In the genomic region with DNA sequence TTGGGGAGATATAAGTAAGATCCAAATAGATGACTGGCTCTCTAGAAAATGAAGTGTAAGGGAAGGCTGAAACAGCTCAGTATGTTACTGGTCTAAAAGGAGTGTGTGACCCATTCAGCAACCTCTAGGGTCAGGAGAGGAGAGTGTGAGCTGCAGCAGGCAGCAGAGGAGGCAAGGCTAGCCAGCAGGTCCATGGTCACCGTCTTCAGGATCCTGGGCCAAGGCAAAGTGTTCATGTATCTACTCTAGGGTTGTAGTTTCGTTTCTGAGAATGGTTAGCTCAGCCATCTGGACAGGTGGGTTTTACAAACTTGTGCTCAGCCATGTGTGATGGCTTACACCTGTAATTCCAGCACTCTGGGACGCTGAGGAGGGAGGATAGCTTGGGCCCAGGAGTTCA, we compare ENCODE assay signal across 27 cellular contexts. TPM values are rescaled to one million over a fixed set of nuclear protein-coding genes. Genes with fewer than 3 reads are reported as not detected.
A peak's percentile ranks its signal among the peaks of the same experiment; 100 is the strongest.
DNase-seq lines count a peak whose midpoint lies in the region; ATAC-seq, FAIRE-seq and TF ChIP-seq lines count a peak whose summit lies in the region.
"Had no signal": no experiment of that assay in that cellular context is flagged by ENCODE, and none has a peak within 500 bp of the region (broad histone marks: within the 10 kb centered on the region; RNA-seq: fewer than 3 reads in every experiment).

No MANE protein-coding gene starts in this region.

- POLR2A ChIA-PET in H1 (lab: Charles Lee; ENCODE audit: partially characterized antibody) = interaction anchor here (0.8 kb wide), 1 partner anchor 14 kb away, joined by 5 read pairs; a partner anchor contains a TSS
- POLR2A ChIA-PET in naive thymus-derived CD8-positive, alpha-beta T cell (lab: Charles Lee) = no interaction called here

- no peak for TF ChIP-seq POLR2A in H1 (IDR thresholded peaks at IDR 0.05; ENCODE audit: control extremely low read depth in 1 of 2, low read depth in 2 of 2, low read length in 2 of 2)

- ATAC-seq in GM19452 (IDR thresholded peaks at IDR 0.05; ENCODE audit: unreplicated experiment) (peak; percentile 56), HG03139 (IDR thresholded peaks at IDR 0.05; ENCODE audit: unreplicated experiment) (peak; percentile 73)
- no peak for ATAC-seq in naive thymus-derived CD8-positive, alpha-beta T cell
- ATAC-seq: activated T-cell treated with anti-CD3 and anti-CD28 coated beads, Interleukin-2, amount 50 U/mL, for 4 hours; right cardiac atrium; stimulated activated naive B cell treated with anti-CD40 and anti-IgM and Interleukin-4, amounts not matched to agents 10 μg/mL and 1 μg/mL and 100 μg/mL, for 72 hours had no signal

- no peaks in the 10 kb centered on the region for H3K23me2 ChIP-seq in H1 (ENCODE audit: low read depth, low read length)

- H3K27ac ChIP-seq in H1 (ENCODE audit: low read depth, low read length) = no peak overlapping the region
- H3K27ac ChIP-seq: breast epithelium, esophagus squamous epithelium, parathyroid adenoma had no signal

- no peak for TF ChIP-seq EP300 in H1 (IDR thresholded peaks at IDR 0.05; ENCODE audit: borderline replicate concordance in 1 of 2, low read depth in 2 of 2, low read length in 2 of 2)

- no peak overlapping the region for H2BK5ac ChIP-seq in H1 (ENCODE audit: low read depth, low read length)

- no peak overlapping the region for H2AK5ac ChIP-seq in H1 (ENCODE audit: low read depth, low read length)

- H3K4me1 ChIP-seq in H1 (replicated peaks in 1 of 4; ENCODE audit: control insufficient read depth in 3 of 4, insufficient read depth in 4 of 4, low read length in 3 of 4) = no peaks in the 10 kb centered on the region
- H3K4me1 ChIP-seq: breast epithelium, HAP-1, parathyroid adenoma had no signal

- H3K36me3 Mint-ChIP-seq in endothelial cell (ENCODE audit: low read depth, unreplicated experiment) = no peaks in the 10 kb centered on the region
- no peaks in the 10 kb centered on the region for H3K36me3 Mint-ChIP-seq in naive thymus-derived CD8-positive, alpha-beta T cell
- H3K36me3 Mint-ChIP-seq: stimulated activated naive B cell treated with anti-CD40 and anti-IgM and Interleukin-4, amounts not matched to agents 10 μg/mL and 1 μg/mL and 100 μg/mL, for 72 hours had no signal

- no peak for TF ChIP-seq RAD21 in H1 (IDR thresholded peaks at IDR 0.05 in 1 of 2, conservative IDR thresholded peaks at IDR 0.05 in 1 of 2; ENCODE audit: low read depth in 2 of 2, low read length in 2 of 2)

- DNase-seq in H1 (ENCODE audit: low read depth in 1 of 2, low spot score in 2 of 2) = no peak
- DNase-seq in foreskin fibroblast = no peak
- no peak for DNase-seq in endothelial cell (ENCODE audit: low spot score)
- no peak for DNase-seq in naive thymus-derived CD8-positive, alpha-beta T cell
- no peak for DNase-seq in activated effector memory CD4-positive, alpha-beta T cell treated with Interleukin-2 at 50 U/mL for 16 hours
- DNase-seq: activated CD4-positive, alpha-beta T cell treated with anti-CD3 and anti-CD28 coated beads, Interleukin-2, amount 10 ng/mL, durations not matched to agents 24 days and 14 days; activated naive CD4-positive, alpha-beta T cell; activated T-cell treated with anti-CD3 and anti-CD28 coated beads, Interleukin-2, amount 50 U/mL, for 4 hours; CD4-positive, alpha-beta T cell; esophagus squamous epithelium; islet precursor cell; Karpas-422; NCI-H1694 treated with DMSO at 0.1 percent for 48 hours; NCI-H2171; NCI-H526 treated with DMSO at 0.1 percent for 48 hours; right cardiac atrium; SK-N-SH; stimulated activated CD4-positive, alpha-beta T cell treated with anti-CD3 and anti-CD28 coated beads, Interleukin-4, amount 100 ng/mL, for 1 hour; stimulated activated naive B cell treated with anti-CD40 and anti-IgM and Interleukin-4, amounts not matched to agents 10 μg/mL and 1 μg/mL and 100 μg/mL, for 72 hours; T-helper 2 cell had no signal

- no peak overlapping the region for H3K56ac ChIP-seq in H1 (replicated peaks; ENCODE audit: insufficient read length, low read depth, low read length)

- CTCF ChIA-PET in H1 (lab: Charles Lee; ENCODE audit: partially characterized antibody) = interaction anchor here (1.0 to 1.8 kb wide), 4 partner anchors 9 to 210 kb away, joined by 3 to 10 read pairs (median 4); no protein-coding TSS in a partner anchor

- no peaks in the 10 kb centered on the region for H3K79me1 ChIP-seq in H1 (ENCODE audit: low read depth, low read length)

- peaks cover 0 to 4% of the 10 kb centered on the region in 2 experiments for H4K20me1 ChIP-seq in H1 (replicated peaks in 1 of 2; ENCODE audit: control insufficient read depth in 1 of 2, insufficient read depth in 2 of 2, low read length in 2 of 2)

- H3K18ac ChIP-seq in H1 (ENCODE audit: extremely low read depth, low read length) = no peak overlapping the region

- H3K4me3 ChIP-seq in H1 (ENCODE audit: extremely low read depth in 1 of 4, insufficient read depth in 2 of 4, low read depth in 3 of 4, low read length in 4 of 4) = no peak overlapping the region
- no peak overlapping the region for H3K4me3 ChIP-seq in foreskin fibroblast (ENCODE audit: low read depth in 1 of 2, low read length in 2 of 2)
- H3K4me3 ChIP-seq: breast epithelium, esophagus squamous epithelium, HAP-1 had no signal

- no peak for FAIRE-seq in H1 (lab: Jason Lieb, UNC)
- FAIRE-seq: colon had no signal

- peaks cover 14% of the 10 kb centered on the region for H3K4me1 Mint-ChIP-seq in endothelial cell (ENCODE audit: unreplicated experiment)
- no peaks in the 10 kb centered on the region for H3K4me1 Mint-ChIP-seq in naive thymus-derived CD8-positive, alpha-beta T cell
- H3K4me1 Mint-ChIP-seq: activated CD4-positive, alpha-beta T cell treated with anti-CD3 and anti-CD28 coated beads, Interleukin-2, amount 10 ng/mL, durations not matched to agents 24 days and 14 days; stimulated activated naive B cell treated with anti-CD40 and anti-IgM and Interleukin-4, amounts not matched to agents 10 μg/mL and 1 μg/mL and 100 μg/mL, for 72 hours had no signal

- H3K4me2 ChIP-seq in H1 (ENCODE audit: insufficient read depth in 1 of 2, low read depth in 2 of 2, low read length in 2 of 2) = no peak overlapping the region
- H3K4me2 ChIP-seq: SK-N-SH had no signal

- H3K27ac Mint-ChIP-seq in endothelial cell (ENCODE audit: unreplicated experiment) = no peak overlapping the region
- no peak overlapping the region for H3K27ac Mint-ChIP-seq in naive thymus-derived CD8-positive, alpha-beta T cell
- H3K27ac Mint-ChIP-seq: activated CD4-positive, alpha-beta T cell treated with anti-CD3 and anti-CD28 coated beads, Interleukin-2, amount 10 ng/mL, durations not matched to agents 24 days and 14 days; CD4-positive, alpha-beta T cell; stimulated activated naive B cell treated with anti-CD40 and anti-IgM and Interleukin-4, amounts not matched to agents 10 μg/mL and 1 μg/mL and 100 μg/mL, for 72 hours had no signal

- no peak overlapping the region for H4K8ac ChIP-seq in H1 (ENCODE audit: extremely low read depth, insufficient read depth, low read length)

- no peaks in the 10 kb centered on the region for H3K36me3 ChIP-seq in H1 (ENCODE audit: control insufficient read depth in 2 of 4, insufficient read depth in 4 of 4, low read length in 3 of 4)
- H3K36me3 ChIP-seq: breast epithelium, esophagus squamous epithelium had no signal

- no peak overlapping the region for H2BK15ac ChIP-seq in H1 (ENCODE audit: low read length)

- H3K79me2 ChIP-seq in H1 (ENCODE audit: control insufficient read depth in 1 of 2, insufficient read depth in 2 of 2, low read length in 2 of 2) = peaks cover 0 to 76% of the 10 kb centered on the region in 2 experiments; a peak in 2 of 4 replicates
- H3K79me2 ChIP-seq: parathyroid adenoma had no signal

- no peak overlapping the region for H4K91ac ChIP-seq in H1 (replicated peaks; ENCODE audit: insufficient read length, low read length)

- H2BK12ac ChIP-seq in H1 (ENCODE audit: low read depth, low read length) = no peak overlapping the region

- no peaks in the 10 kb centered on the region for H3K9me3 ChIP-seq in H1 (ENCODE audit: insufficient read depth in 2 of 2, low read depth in 1 of 2, low read length in 1 of 2)
- H3K9me3 ChIP-seq: breast epithelium, esophagus squamous epithelium, HAP-1, SK-N-SH had no signal

- TF ChIP-seq CTCF in H1 (IDR thresholded peaks at IDR 0.05; ENCODE audit: control extremely low read depth in 1 of 3, insufficient read depth in 1 of 3, low read depth in 1 of 3, low read length in 3 of 3) (no peak), foreskin fibroblast (IDR thresholded peaks at IDR 0.05; ENCODE audit: low read depth, low read length) (no peak), endothelial cell (IDR thresholded peaks at IDR 0.05; ENCODE audit: unreplicated experiment) (no peak)

- H3K27me3 Mint-ChIP-seq in endothelial cell (ENCODE audit: unreplicated experiment) = peaks cover 3% of the 10 kb centered on the region
- peaks cover 0 to 4% (median 0%) of the 10 kb centered on the region in 5 donors for H3K27me3 Mint-ChIP-seq in naive thymus-derived CD8-positive, alpha-beta T cell
- H3K27me3 Mint-ChIP-seq: activated CD4-positive, alpha-beta T cell treated with anti-CD3 and anti-CD28 coated beads, Interleukin-2, amount 10 ng/mL, durations not matched to agents 24 days and 14 days; stimulated activated naive B cell treated with anti-CD40 and anti-IgM and Interleukin-4, amounts not matched to agents 10 μg/mL and 1 μg/mL and 100 μg/mL, for 72 hours had no signal

- no peaks in the 10 kb centered on the region for H3K27me3 ChIP-seq in H1 (replicated peaks in 1 of 4; ENCODE audit: control insufficient read depth in 3 of 4, extremely low read depth in 1 of 4, insufficient read depth in 3 of 4, low read length in 3 of 4)
- H3K27me3 ChIP-seq: breast epithelium, esophagus squamous epithelium had no signal

- no peaks in the 10 kb centered on the region for H3K9me3 Mint-ChIP-seq in endothelial cell (ENCODE audit: unreplicated experiment)
- H3K9me3 Mint-ChIP-seq in naive thymus-derived CD8-positive, alpha-beta T cell = peaks cover 0 to 6% (median 0%) of the 10 kb centered on the region in 9 donors
- H3K9me3 Mint-ChIP-seq: activated CD4-positive, alpha-beta T cell treated with anti-CD3 and anti-CD28 coated beads, Interleukin-2, amount 10 ng/mL, durations not matched to agents 24 days and 14 days; activated T-cell treated with anti-CD3 and anti-CD28 coated beads, Interleukin-2, amount 50 U/mL, for 4 hours; CD4-positive, alpha-beta T cell; nephron; stimulated activated naive B cell treated with anti-CD40 and anti-IgM and Interleukin-4, amounts not matched to agents 10 μg/mL and 1 μg/mL and 100 μg/mL, for 72 hours had no signal

- H2BK20ac ChIP-seq in H1 (ENCODE audit: low read length) = no peak overlapping the region

- no peak overlapping the region for H3K4me3 Mint-ChIP-seq in endothelial cell (ENCODE audit: unreplicated experiment)
- H3K4me3 Mint-ChIP-seq in naive thymus-derived CD8-positive, alpha-beta T cell = no peak overlapping the region
- H3K4me3 Mint-ChIP-seq: activated CD4-positive, alpha-beta T cell treated with anti-CD3 and anti-CD28 coated beads, Interleukin-2, amount 10 ng/mL, durations not matched to agents 24 days and 14 days; activated T-cell treated with anti-CD3 and anti-CD28 coated beads, Interleukin-2, amount 50 U/mL, for 4 hours; CD4-positive, alpha-beta T cell; nephron; stimulated activated naive B cell treated with anti-CD40 and anti-IgM and Interleukin-4, amounts not matched to agents 10 μg/mL and 1 μg/mL and 100 μg/mL, for 72 hours had no signal

- no peak overlapping the region for H2BK120ac ChIP-seq in H1 (replicated peaks; ENCODE audit: low read depth, low read length)

- H3K23ac ChIP-seq in H1 (ENCODE audit: insufficient read length) = no peak overlapping the region

- WGBS in H1 (ENCODE audit: extremely low coverage in 1 of 2, insufficient coverage in 1 of 2, insufficient read length in 1 of 2, insufficient replicate concordance in 2 of 2, low coverage in 1 of 2, low lambda C conversion rate in 2 of 2, missing lambda C conversion rate in 1 of 2), 2 experiments = 91% methylated on average over 3 of the region's 3 CpGs; no CpG with 5 or more reads in 1 of the 2 experiments

- H3K14ac ChIP-seq in H1 (ENCODE audit: insufficient read length) = no peak overlapping the region

- peak overlapping the region; percentile 1 for H3K4ac ChIP-seq in H1 (replicated peaks; ENCODE audit: insufficient read length, low read depth, low read length)

- no peak overlapping the region for H4K5ac ChIP-seq in H1 (ENCODE audit: insufficient read length, low read depth, low read length)

- H2AFZ ChIP-seq in H1 (ENCODE audit: low read length) = no peak overlapping the region
- H2AFZ ChIP-seq: parathyroid adenoma had no signal

- H3K9ac ChIP-seq in H1 (replicated peaks in 1 of 4; ENCODE audit: extremely low read depth in 1 of 4, low read depth in 3 of 4, low read length in 3 of 4) = no peak overlapping the region
- H3K9ac ChIP-seq: parathyroid adenoma, SK-N-SH had no signal

RNA-seq across cellular contexts. Expression of a gene that starts 13.7 kb away (rescaled TPM):
- total RNA-seq in H1 (2021; fragmentation: NEBNext Ultra II Directional; extraction: Animal tissue kit (Norgen Biotek cat#: 25700)) = 107 and 114 TPM in 2 replicates
- polyA plus RNA-seq in H1 (2011; rRNA removed) = 21.5 and 47.9 TPM in 2 replicates
- 40.4 TPM for polyA plus RNA-seq in H1 (2011; cell fraction: cytosol; rRNA removed)
- polyA plus RNA-seq in H1 (2011; cell fraction: nucleus; rRNA removed) = 83.2 TPM
- 68.8 to 86.4 TPM (median 79.6 TPM) in 4 replicates for polyA plus RNA-seq in H1 (2012, experiment 1 of 2)
- 9.5 TPM for polyA plus RNA-seq in H1 (2012, experiment 2 of 2)
- 50.2 TPM for polyA plus RNA-seq in H1 (2013, experiment 1 of 2)
- 46.3 TPM for polyA plus RNA-seq in H1 (2013, experiment 2 of 2)
- 70.3 and 76.3 TPM in 2 replicates for polyA minus RNA-seq in H1 (2011; rRNA and poly(A)+ RNA removed)
- 69.5 TPM for polyA minus RNA-seq in H1 (2011; cell fraction: cytosol; rRNA and poly(A)+ RNA removed)
- 106 TPM for polyA minus RNA-seq in H1 (2011; cell fraction: nucleus; rRNA and poly(A)+ RNA removed)
- 132 TPM for total RNA-seq in endothelial cell (ENCODE audit: unreplicated experiment)
- not detected for total RNA-seq in naive thymus-derived CD8-positive, alpha-beta T cell
- polyA plus RNA-seq in naive thymus-derived CD8-positive, alpha-beta T cell = under 1 TPM in 2 of 3 donors, not detected in 1; 0.02 to 0.07 TPM
- total RNA-seq: CD4-positive, alpha-beta T cell had no signal

Comparison
In these comparisons a context has a peak if more than half of its experiments do, and no peak if none do; other contexts are left out.
1. ATAC-seq: peak in GM19452 (single experiment) and HG03139 (single experiment); none in naive thymus-derived CD8-positive, alpha-beta T cell (0 of 2).
2. RNA of a gene that starts 13.7 kb away (total RNA-seq): 132 TPM in endothelial cell (single experiment) and 107 to 114 TPM in H1; not detected in naive thymus-derived CD8-positive, alpha-beta T cell; every median in the first group is over 10 times any median in the second.